Comparison of ENCODE assay signal across 1 cellular context in genomic region chr3:3126477-3127431, GRCh38.
TF ChIP-seq lines count a peak whose summit lies in the region.

Gene TRNT1, plus strand, starts transcription at chr3:3126940. Its CDS starts 2,101 bp downstream, at chr3:3129041.

TF ChIP-seq in K562, 482 proteins besides CTCF, POLR2A, EP300 and RAD21 (continued from another document and continues in another):
- TF ChIP-seq ARID4B (CRISPR knock-in tag; IDR thresholded peaks at IDR 0.05) (peak; percentile 94; the same call in 1 of the 2 replicates), POLR2B (IDR thresholded peaks at IDR 0.05; ENCODE audit: low read depth, partially characterized antibody) (peak; percentile 90), GABPB1 (CRISPR knock-in tag; IDR thresholded peaks at IDR 0.05) (peak; percentile 93), TFAM (CRISPR knock-in tag; conservative IDR thresholded peaks at IDR 0.05) (no peak), DPF2 (IDR thresholded peaks at IDR 0.05) (no peak; the same call in 1 of the 2 replicates), ESRRB (CRISPR knock-in tag; IDR thresholded peaks at IDR 0.05; ENCODE audit: borderline replicate concordance) (no peak), HNRNPLL (IDR thresholded peaks at IDR 0.05; ENCODE audit: low read depth, low read length, poor library complexity, severe bottlenecking) (peak; percentile 91), HMG20A (CRISPR knock-in tag; conservative IDR thresholded peaks at IDR 0.05) (0 out of 2 replicates have a peak, but pooled peaks have one; percentile 8), MITF (IDR thresholded peaks at IDR 0.05) (peak; percentile 72), ASH1L (IDR thresholded peaks at IDR 0.05; ENCODE audit: borderline replicate concordance, low read depth, partially characterized antibody) (no peak), E2F5 (CRISPR knock-in tag; IDR thresholded peaks at IDR 0.05) (peak; percentile 47; the same call in 1 of the 2 replicates), THRB (CRISPR knock-in tag; conservative IDR thresholded peaks at IDR 0.05) (no peak), EZH2 (IDR thresholded peaks at IDR 0.05; ENCODE audit: borderline replicate concordance, low read depth, low read length) (no peak), ID3 (CRISPR knock-in tag; IDR thresholded peaks at IDR 0.05) (no peak), ID3 (tag; IDR thresholded peaks at IDR 0.05) (no peak), ZBED1 (IDR thresholded peaks at IDR 0.05) (no peak; the same call in 1 of the 2 replicates), FOXA1 (IDR thresholded peaks at IDR 0.05; ENCODE audit: borderline replicate concordance) (no peak), EP400 (IDR thresholded peaks at IDR 0.05) (peak; percentile 97), PRPF4 (IDR thresholded peaks at IDR 0.05; ENCODE audit: insufficient read depth, low read depth, low read length, poor library complexity, severe bottlenecking) (peak; percentile 83), ZNF408 (CRISPR knock-in tag; IDR thresholded peaks at IDR 0.05; ENCODE audit: low read depth) (no peak), ESRRA (IDR thresholded peaks at IDR 0.05; ENCODE audit: borderline replicate concordance, low read depth) (peak; percentile 65; the same call in 1 of the 2 replicates), SFPQ (IDR thresholded peaks at IDR 0.05; ENCODE audit: low read depth, low read length) (no peak), L3MBTL2 (IDR thresholded peaks at IDR 0.05) (peak; percentile 88), XRCC4 (IDR thresholded peaks at IDR 0.05; ENCODE audit: extremely low read depth, insufficient read depth, insufficient read length) (no peak), ZNF785 (CRISPR knock-in tag; IDR thresholded peaks at IDR 0.05) (no peak), NFYB (IDR thresholded peaks at IDR 0.05; ENCODE audit: extremely low read depth, insufficient read length) (peak; percentile 58), NR3C1 (CRISPR knock-in tag; IDR thresholded peaks at IDR 0.05) (0 out of 2 replicates have a peak, but pooled peaks have one; percentile 69), ZNF253 (CRISPR knock-in tag; conservative IDR thresholded peaks at IDR 0.05) (no peak), ZBTB34 (CRISPR knock-in tag; IDR thresholded peaks at IDR 0.05) (no peak), BCL6 (CRISPR knock-in tag; IDR thresholded peaks at IDR 0.05) (no peak), JUN (IDR thresholded peaks at IDR 0.05; ENCODE audit: borderline replicate concordance, low read depth, low read length) (peak; percentile 93), JUN (CRISPR knock-in tag; IDR thresholded peaks at IDR 0.05; ENCODE audit: borderline replicate concordance) (peak; percentile 98), CREB5 (CRISPR knock-in tag; IDR thresholded peaks at IDR 0.05) (no peak), PREB (CRISPR knock-in tag; IDR thresholded peaks at IDR 0.05) (no peak), CREM (IDR thresholded peaks at IDR 0.05; ENCODE audit: low read depth) (peak; percentile 98), OTX1 (CRISPR knock-in tag; IDR thresholded peaks at IDR 0.05) (no peak), MTA2 (IDR thresholded peaks at IDR 0.05; ENCODE audit: low read depth) (no peak), ATF7 (IDR thresholded peaks at IDR 0.05) (peak; percentile 99), PCBP1 (IDR thresholded peaks at IDR 0.05; ENCODE audit: low read depth, low read length, poor library complexity, severe bottlenecking) (peak; percentile 36), HMG20B (CRISPR knock-in tag; IDR thresholded peaks at IDR 0.05) (no peak), NRF1 (conservative IDR thresholded peaks at IDR 0.05 in 1 of 2, IDR thresholded peaks at IDR 0.05 in 1 of 2) (peak; percentile 76 to 82), CAMTA2 (CRISPR knock-in tag; conservative IDR thresholded peaks at IDR 0.05) (no peak), SUPT5H (IDR thresholded peaks at IDR 0.05) (peak; percentile 97), NFE2 (IDR thresholded peaks at IDR 0.05; ENCODE audit: low read depth) (no peak), ZNF766 (CRISPR knock-in tag; conservative IDR thresholded peaks at IDR 0.05) (no peak; the same call in 1 of the 2 replicates), ZMIZ1 (IDR thresholded peaks at IDR 0.05; ENCODE audit: low read depth in 2 of 2, low read length in 2 of 2) (peak in 1 of 2 experiments; percentile 20; a peak in 2 of 4 replicates)
